1 cellular context compared by ENCODE assay signal in genomic region chr22:31399211-31400022, GRCh38.
TF ChIP-seq lines count a peak whose summit lies in the region.

TSS of gene DRG1 (plus strand) at chr22:31399604. CDS start at chr22:31399684, 80 bp downstream.

TF ChIP-seq in HepG2, 621 proteins besides CTCF, POLR2A, EP300 and RAD21 (continued from another document and continues in another):
- TF ChIP-seq SOX13 (IDR thresholded peaks at IDR 0.05) (peak; percentile 31; the same call in 1 of the 2 replicates), SOX13 (CRISPR knock-in tag; conservative IDR thresholded peaks at IDR 0.05 in 1 of 2, IDR thresholded peaks at IDR 0.05 in 1 of 2) (peak in 1 of 2 experiments; percentile 34; a peak in 2 of 4 replicates), KAT7 (CRISPR knock-in tag; IDR thresholded peaks at IDR 0.05; ENCODE audit: borderline replicate concordance) (peak; percentile 93; the same call in 1 of the 2 replicates), ZNF124 (CRISPR knock-in tag; IDR thresholded peaks at IDR 0.05) (peak; percentile 75; the same call in 1 of the 2 replicates), STAT5B (CRISPR knock-in tag; IDR thresholded peaks at IDR 0.05) (no peak), NR1H2 (CRISPR knock-in tag; IDR thresholded peaks at IDR 0.05; ENCODE audit: borderline replicate concordance, low read depth) (no peak; the same call in 1 of the 2 replicates), ZNF564 (CRISPR knock-in tag; IDR thresholded peaks at IDR 0.05) (0 out of 2 replicates have a peak, but pooled peaks have one; percentile 68), KMT2B (CRISPR knock-in tag; IDR thresholded peaks at IDR 0.05) (peak; percentile 83), DMTF1 (CRISPR knock-in tag; IDR thresholded peaks at IDR 0.05) (no peak), FOXA1 (IDR thresholded peaks at IDR 0.05) (no peak), FOXA1 (CRISPR knock-in tag; IDR thresholded peaks at IDR 0.05) (no peak), ELK4 (CRISPR knock-in tag; IDR thresholded peaks at IDR 0.05; ENCODE audit: borderline replicate concordance) (no peak), MYPOP (CRISPR knock-in tag; IDR thresholded peaks at IDR 0.05) (peak; percentile 93; the same call in 1 of the 2 replicates), KLF13 (CRISPR knock-in tag; IDR thresholded peaks at IDR 0.05) (no peak), SMAD9 (CRISPR knock-in tag; IDR thresholded peaks at IDR 0.05) (no peak), TOPORS (CRISPR knock-in tag; IDR thresholded peaks at IDR 0.05) (no peak), ZNF563 (CRISPR knock-in tag; IDR thresholded peaks at IDR 0.05) (peak; percentile 61; the same call in 1 of the 2 replicates), BATF2 (CRISPR knock-in tag; IDR thresholded peaks at IDR 0.05) (peak; percentile 81; the same call in 1 of the 2 replicates), ZNF788 (CRISPR knock-in tag; IDR thresholded peaks at IDR 0.05; ENCODE audit: borderline replicate concordance) (peak; percentile 87; the same call in 1 of the 2 replicates), CENPX (CRISPR knock-in tag; IDR thresholded peaks at IDR 0.05) (no peak), REST (IDR thresholded peaks at IDR 0.05; ENCODE audit: borderline replicate concordance in 1 of 2, low read depth in 1 of 2, low read length in 2 of 2) (peak in 1 of 2 experiments; percentile 37; a peak in 1 of 4 replicates), NONO (IDR thresholded peaks at IDR 0.05) (no peak), NONO (CRISPR knock-in tag; conservative IDR thresholded peaks at IDR 0.05) (peak; percentile 95), POLR2AphosphoS5 (IDR thresholded peaks at IDR 0.05; ENCODE audit: low read depth, low read length) (peak; percentile 93), ZNF598 (CRISPR knock-in tag; IDR thresholded peaks at IDR 0.05; ENCODE audit: borderline replicate concordance) (0 out of 2 replicates have a peak, but pooled peaks have one; percentile 64), KAT2B (IDR thresholded peaks at IDR 0.05; ENCODE audit: borderline replicate concordance, low read depth, low read length) (no peak), TEAD2 (CRISPR knock-in tag; IDR thresholded peaks at IDR 0.05) (0 out of 2 replicates have a peak, but pooled peaks have one; percentile 49), ZFP91 (CRISPR knock-in tag; IDR thresholded peaks at IDR 0.05; ENCODE audit: borderline replicate concordance) (peak; percentile 91), ZHX1 (CRISPR knock-in tag; IDR thresholded peaks at IDR 0.05; ENCODE audit: low read depth) (peak; percentile 80; the same call in 1 of the 2 replicates), GZF1 (CRISPR knock-in tag; IDR thresholded peaks at IDR 0.05) (no peak), ZNF12 (CRISPR knock-in tag; IDR thresholded peaks at IDR 0.05) (no peak), GATA4 (IDR thresholded peaks at IDR 0.05; ENCODE audit: borderline replicate concordance, low read depth) (peak; percentile 68; the same call in 1 of the 2 replicates), NR2F6 (IDR thresholded peaks at IDR 0.05) (peak; percentile 18; the same call in 1 of the 2 replicates), NR2F6 (CRISPR knock-in tag; IDR thresholded peaks at IDR 0.05) (peak; percentile 72; the same call in 1 of the 2 replicates), ZNF549 (CRISPR knock-in tag; IDR thresholded peaks at IDR 0.05) (no peak), ZNF253 (CRISPR knock-in tag; IDR thresholded peaks at IDR 0.05; ENCODE audit: borderline replicate concordance) (no peak), ARNT (IDR thresholded peaks at IDR 0.05) (no peak), IKZF1 (IDR thresholded peaks at IDR 0.05) (no peak), ZNF687 (CRISPR knock-in tag; IDR thresholded peaks at IDR 0.05) (peak; percentile 90), SYNCRIP (IDR thresholded peaks at IDR 0.05; ENCODE audit: insufficient read depth, low read depth, low read length) (no peak), ATF3 (CRISPR knock-in tag; IDR thresholded peaks at IDR 0.05) (no peak), FOXO4 (CRISPR knock-in tag; conservative IDR thresholded peaks at IDR 0.05) (no peak)
